8 cellular contexts compared by ENCODE assay signal in genomic region chr7:142796501-142797341, GRCh38. TPM values are rescaled to one million over a fixed set of nuclear protein-coding genes. Genes with fewer than 3 reads are reported as not detected.
DNase-seq lines count a peak whose midpoint lies in the region; ATAC-seq, FAIRE-seq and TF ChIP-seq lines count a peak whose summit lies in the region.

No MANE protein-coding gene starts in this region.

- H3K27me3 ChIP-seq in ACC112 (ENCODE audit: insufficient read depth, low read length) = peaks cover 81% of the 10 kb centered on the region

- no peaks in the 10 kb centered on the region for H3K79me2 ChIP-seq in ACC112 (ENCODE audit: control insufficient read depth, insufficient read depth, low read length, unreplicated experiment)

- H3K27ac ChIP-seq in ACC112 (ENCODE audit: low read depth, low read length) = no peak overlapping the region
- H3K27ac ChIP-seq in coronary artery = peak overlapping the region in 1 of 2 donors; percentile 5

- no peak for TF ChIP-seq CTCF in coronary artery (IDR thresholded peaks at IDR 0.05)

- peak; percentile 69 for DNase-seq in coronary artery (ENCODE audit: low spot score)
- no peak for DNase-seq in natural killer cell treated with Interleukin-12 subunit alpha and Interleukin-12 subunit beta and Interleukin-15 and Interleukin-18, amount 100 ng/mL, for 72 hours (ENCODE audit: low spot score)
- DNase-seq in ACHN = no peak
- DNase-seq in RCC 7860 (ENCODE audit: low spot score) = no peak
- DNase-seq in HPDE6-E6E7 (ENCODE audit: extremely low spot score) = no peak

- no peaks in the 10 kb centered on the region for H3K36me3 ChIP-seq in ACC112 (ENCODE audit: insufficient read depth, low read length)

- no peaks in the 10 kb centered on the region for H3K4me1 ChIP-seq in ACC112 (ENCODE audit: control insufficient read depth, insufficient read depth, low read length, unreplicated experiment)

- FAIRE-seq in RCC 7860 (lab: Jason Lieb, UNC) = no peak

- H3K36me3 Mint-ChIP-seq in natural killer cell treated with Interleukin-12 subunit alpha and Interleukin-12 subunit beta and Interleukin-15 and Interleukin-18, amount 100 ng/mL, for 72 hours = peaks cover 28% of the 10 kb centered on the region

- H3K4me1 Mint-ChIP-seq in natural killer cell treated with Interleukin-12 subunit alpha and Interleukin-12 subunit beta and Interleukin-15 and Interleukin-18, amount 100 ng/mL, for 72 hours (ENCODE audit: low read depth in 2 of 2) = peaks cover 73 to 81% of the 10 kb centered on the region in 2 donors

- H3K27ac Mint-ChIP-seq in natural killer cell treated with Interleukin-12 subunit alpha and Interleukin-12 subunit beta and Interleukin-15 and Interleukin-18, amount 100 ng/mL, for 72 hours = peak overlapping the region; percentile 94 to 97

- H3K4me3 ChIP-seq in ACC112 (ENCODE audit: low read depth, low read length) = peak overlapping the region; percentile 60
- peak overlapping the region; percentile 58 for H3K4me3 ChIP-seq in coronary artery

- H3K4me3 Mint-ChIP-seq in natural killer cell treated with Interleukin-12 subunit alpha and Interleukin-12 subunit beta and Interleukin-15 and Interleukin-18, amount 100 ng/mL, for 72 hours = peak overlapping the region; percentile 98

- ATAC-seq in GM19395 (IDR thresholded peaks at IDR 0.05; ENCODE audit: unreplicated experiment) (peak; percentile 47), HG03571 (IDR thresholded peaks at IDR 0.05; ENCODE audit: unreplicated experiment) (peak; percentile 38)
- ATAC-seq in natural killer cell treated with Interleukin-12 subunit alpha and Interleukin-12 subunit beta and Interleukin-15 and Interleukin-18, amount 100 ng/mL, for 72 hours = peak; percentile 51 to 60

- no peaks in the 10 kb centered on the region for H3K27me3 Mint-ChIP-seq in natural killer cell treated with Interleukin-12 subunit alpha and Interleukin-12 subunit beta and Interleukin-15 and Interleukin-18, amount 100 ng/mL, for 72 hours

- no peaks in the 10 kb centered on the region for H3K9me3 Mint-ChIP-seq in natural killer cell treated with Interleukin-12 subunit alpha and Interleukin-12 subunit beta and Interleukin-15 and Interleukin-18, amount 100 ng/mL, for 72 hours

- in situ Hi-C loops in ACHN (cut with HindIII; ENCODE audit: low pct_ligation_motif_present, low pct_unique_long_range_greater_than_20kb, low sequenced_read_pairs) = no loop called here

- no peak overlapping the region for H2AFZ ChIP-seq in ACC112 (ENCODE audit: low read length, unreplicated experiment)

RNA-seq across cellular contexts. Expression of gene PRSS2, which starts 26.0 kb away (rescaled TPM):
- under 1 TPM in 1 of 2 donors, not detected in 1; 0.76 TPM for total RNA-seq in natural killer cell treated with Interleukin-12 subunit alpha and Interleukin-12 subunit beta and Interleukin-15 and Interleukin-18, amount 100 ng/mL, for 72 hours

RNA-seq across cellular contexts. Expression of gene PRSS1, which starts 47.4 kb away (rescaled TPM):
- total RNA-seq in natural killer cell treated with Interleukin-12 subunit alpha and Interleukin-12 subunit beta and Interleukin-15 and Interleukin-18, amount 100 ng/mL, for 72 hours = not detected

RNA-seq across cellular contexts. Expression of gene EPHB6, which starts 58.2 kb away (rescaled TPM):
- 1 to 10 TPM in 1 of 2 donors, under 1 TPM in 1; 0.64 to 1.8 TPM for total RNA-seq in natural killer cell treated with Interleukin-12 subunit alpha and Interleukin-12 subunit beta and Interleukin-15 and Interleukin-18, amount 100 ng/mL, for 72 hours
